ENCODE assay signal across 8 cellular contexts in the genomic region with DNA sequence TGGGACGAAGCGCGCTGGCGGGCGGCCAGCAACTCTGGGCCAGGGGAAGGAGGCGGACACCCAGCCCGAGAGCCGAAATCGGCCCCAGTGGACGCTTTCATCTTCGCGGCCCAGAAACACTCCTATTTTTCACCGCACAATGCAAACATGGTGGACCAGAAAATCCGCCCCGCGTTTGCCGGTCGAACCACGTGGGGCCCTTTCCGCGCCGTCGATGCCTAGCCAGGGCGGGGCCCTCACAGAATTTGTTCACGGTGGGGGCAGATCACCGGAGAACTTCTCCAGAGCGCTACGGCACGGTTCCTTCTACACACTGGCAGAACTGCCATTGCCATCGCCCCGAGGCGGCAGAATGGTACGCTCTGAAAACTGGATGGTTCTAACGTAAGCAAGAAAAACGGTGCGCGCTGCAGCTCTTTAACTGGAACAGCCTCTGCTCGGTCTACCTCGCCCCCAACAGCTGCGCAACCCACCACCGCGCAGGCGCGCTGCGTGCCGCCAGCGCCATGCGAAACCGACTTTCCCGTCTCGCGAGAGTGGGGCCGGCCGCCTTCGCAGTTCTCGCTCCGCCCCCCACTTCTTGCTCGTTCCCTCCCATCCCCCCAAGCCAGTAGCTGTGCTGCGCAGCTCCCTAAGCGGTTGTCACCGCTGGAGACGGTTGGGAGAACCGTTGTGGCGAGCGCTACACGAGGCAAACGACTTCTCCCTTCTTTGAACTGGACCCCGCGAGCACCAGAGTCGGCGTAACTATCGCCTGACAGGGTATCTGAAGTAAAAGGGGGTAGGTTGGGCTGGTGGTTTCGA. TPM values are rescaled to one million over a fixed set of nuclear protein-coding genes. Genes with fewer than 3 reads are reported as not detected.
DNase-seq lines count a peak whose midpoint lies in the region; FAIRE-seq and TF ChIP-seq lines count a peak whose summit lies in the region.

A gene with protein sequence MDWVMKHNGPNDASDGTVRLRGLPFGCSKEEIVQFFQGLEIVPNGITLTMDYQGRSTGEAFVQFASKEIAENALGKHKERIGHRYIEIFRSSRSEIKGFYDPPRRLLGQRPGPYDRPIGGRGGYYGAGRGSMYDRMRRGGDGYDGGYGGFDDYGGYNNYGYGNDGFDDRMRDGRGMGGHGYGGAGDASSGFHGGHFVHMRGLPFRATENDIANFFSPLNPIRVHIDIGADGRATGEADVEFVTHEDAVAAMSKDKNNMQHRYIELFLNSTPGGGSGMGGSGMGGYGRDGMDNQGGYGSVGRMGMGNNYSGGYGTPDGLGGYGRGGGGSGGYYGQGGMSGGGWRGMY (plus strand): TSS at position 610 of the 804 bp plus-strand sequence. CDS start 5,158 bp downstream, outside the sequence.

- peak within 1 kb of the TSS; percentile 60 for H3K4ac ChIP-seq in neuronal stem cell (ENCODE audit: low read length)

- WGBS in neuronal stem cell (ENCODE audit: extremely low coverage in 2 of 2, insufficient read length in 2 of 2, insufficient replicate concordance in 1 of 2), 2 donors, result no CpG with 5 or more reads among the region's 73 CpGs

- H3K9me3 Mint-ChIP-seq in HFFc6, result no peaks in the 10 kb centered on the region

- in situ Hi-C loops in SK-MEL-5 (cut with HindIII; ENCODE audit: low pct_unique_long_range_greater_than_20kb, low sequenced_read_pairs), result no loop called here

- H2AFZ ChIP-seq in neuronal stem cell (ENCODE audit: low read length), result peak within 1 kb of the TSS; percentile 93

- peak within 1 kb of the TSS; percentile 97 for H4K91ac ChIP-seq in neuronal stem cell (ENCODE audit: low read depth, low read length, poor library complexity)

- H3K23ac ChIP-seq in neuronal stem cell (ENCODE audit: low read depth, low read length, poor library complexity), result peak within 1 kb of the TSS; percentile 98

- peak within 1 kb of the TSS; percentile 92 for H2BK120ac ChIP-seq in neuronal stem cell (ENCODE audit: low read depth, low read length)

- DNase-seq in GM04504 (ENCODE audit: low read depth) (peak; percentile 93), HFFc6 (peak; percentile 93), NAMALWA (ENCODE audit: low spot score) (peak; percentile 98), SK-MEL-5 (ENCODE audit: low read depth, low spot score) (peak; percentile 95), frontal cortex (ENCODE audit: low spot score in 2 of 2) (peak; percentile 86 to 88), neuronal stem cell (ENCODE audit: low spot score) (peak; percentile 98)
- DNase-seq in activated naive CD4-positive, alpha-beta T cell treated with Interleukin-2 at 50 U/mL for 16 hours, result peak; percentile 98

- peak; percentile 25; the same call in 1 of the 2 replicates for TF ChIP-seq CTCF in HFFc6 (IDR thresholded peaks at IDR 0.05)

- peak within 1 kb of the TSS; percentile 98 for H2AK5ac ChIP-seq in neuronal stem cell (ENCODE audit: low read depth, low read length)

- H3K9ac ChIP-seq in neuronal stem cell (ENCODE audit: low read depth, low read length, poor library complexity), result peak within 1 kb of the TSS; percentile 98
- H3K9ac ChIP-seq in subcutaneous abdominal adipose tissue (ENCODE audit: low read length in 5 of 5), result peak within 1 kb of the TSS; percentile 95 to 100 (median 99)

- peaks cover 69% of the 10 kb centered on the region for H3K4me1 Mint-ChIP-seq in HFFc6 (ENCODE audit: low read depth)

- FAIRE-seq in frontal cortex (lab: Jason Lieb, UNC), result no peak

- H4K8ac ChIP-seq in neuronal stem cell (ENCODE audit: low read depth, low read length), result peak within 1 kb of the TSS; percentile 66

- peak within 1 kb of the TSS; percentile 91 for H2BK5ac ChIP-seq in neuronal stem cell (ENCODE audit: low read length)

- H3K4me3 ChIP-seq in neuronal stem cell (ENCODE audit: low read length in 2 of 2), result peak within 1 kb of the TSS; percentile 97 to 100
- peak within 1 kb of the TSS; percentile 96 to 99 (median 98) for H3K4me3 ChIP-seq in subcutaneous abdominal adipose tissue (ENCODE audit: low read depth in 1 of 5, low read length in 5 of 5)

- peaks cover 0 to 37% of the 10 kb centered on the region in 2 donors for H3K36me3 ChIP-seq in neuronal stem cell (replicated peaks in 1 of 2; ENCODE audit: control insufficient read depth in 2 of 2, insufficient read depth in 2 of 2, low read length in 2 of 2)
- H3K36me3 ChIP-seq in subcutaneous abdominal adipose tissue (ENCODE audit: control insufficient read depth in 5 of 5, insufficient read depth in 5 of 5, low read length in 5 of 5), result no peaks in the 10 kb centered on the region

- no peaks in the 10 kb centered on the region for H3K79me1 ChIP-seq in neuronal stem cell (ENCODE audit: low read depth, low read length)

- H3K27me3 Mint-ChIP-seq in HFFc6 (ENCODE audit: insufficient read depth), result peaks cover 13% of the 10 kb centered on the region

- peak within 1 kb of the TSS; percentile 98 for H3K14ac ChIP-seq in neuronal stem cell (ENCODE audit: low read length)

- peaks cover 42% of the 10 kb centered on the region for H3K36me3 Mint-ChIP-seq in HFFc6 (ENCODE audit: low read depth)

- H2BK12ac ChIP-seq in neuronal stem cell (ENCODE audit: low read length), result no peak within 1 kb of the TSS

- peaks cover 6 to 25% of the 10 kb centered on the region in 2 donors for H3K4me1 ChIP-seq in neuronal stem cell (ENCODE audit: control insufficient read depth in 2 of 2, insufficient read depth in 1 of 2, low read depth in 1 of 2, low read length in 2 of 2)
- peaks cover 12 to 71% (median 69%) of the 10 kb centered on the region in 5 donors for H3K4me1 ChIP-seq in subcutaneous abdominal adipose tissue (ENCODE audit: control insufficient read depth in 5 of 5, insufficient read depth in 5 of 5, low read length in 5 of 5)

- peak within 1 kb of the TSS; percentile 76 for H2BK15ac ChIP-seq in neuronal stem cell (ENCODE audit: low read length)

- H3K27ac Mint-ChIP-seq in HFFc6, result peak within 1 kb of the TSS; percentile 95

- H3K27ac ChIP-seq in neuronal stem cell (replicated peaks; ENCODE audit: low read length) (peak within 1 kb of the TSS; percentile 99), subcutaneous abdominal adipose tissue (ENCODE audit: low read depth, low read length) (peak within 1 kb of the TSS; percentile 98)

- H3K9me3 ChIP-seq in neuronal stem cell (replicated peaks in 1 of 2; ENCODE audit: control insufficient read depth in 2 of 2, insufficient read depth in 1 of 2, low read depth in 1 of 2, low read length in 2 of 2) (no peaks in the 10 kb centered on the region), subcutaneous abdominal adipose tissue (ENCODE audit: control insufficient read depth in 5 of 5, low read length in 5 of 5) (no peaks in the 10 kb centered on the region)

- H3K27me3 ChIP-seq in neuronal stem cell (ENCODE audit: control insufficient read depth in 3 of 3, insufficient read depth in 3 of 3, low read depth in 1 of 3, low read length in 3 of 3), result no peaks in the 10 kb centered on the region
- no peaks in the 10 kb centered on the region for H3K27me3 ChIP-seq in subcutaneous abdominal adipose tissue (ENCODE audit: control insufficient read depth in 5 of 5, insufficient read depth in 4 of 5, low read length in 5 of 5)

- peak within 1 kb of the TSS; percentile 99 for H3K18ac ChIP-seq in neuronal stem cell (ENCODE audit: low read length)

- peak within 1 kb of the TSS; percentile 93 for H3K4me3 Mint-ChIP-seq in HFFc6

- peak within 1 kb of the TSS; percentile 80 for H3K4me2 ChIP-seq in neuronal stem cell (ENCODE audit: insufficient read depth, low read length, poor library complexity, severe bottlenecking)

RNA-seq across cellular contexts. Expression of the gene that starts here (rescaled TPM):
- total RNA-seq in HFFc6 (2021; fragmentation: NEBNext Ultra II Directional; extraction: Animal tissue kit (Norgen Biotek cat#: 25700)), result 100 to 1,000 TPM; 105 to 170 (median 136) TPM
- 8.3 and 11.5 TPM in 2 replicates for total RNA-seq in SK-MEL-5 (2014; rRNA removed; shearing (Covaris generic))
- polyA plus RNA-seq in SK-MEL-5 (2015; cell fraction: cytosol; rRNA removed), result 143 and 162 TPM in 2 replicates
- polyA plus RNA-seq in SK-MEL-5 (2015; cell fraction: nucleus; rRNA removed), result 216 and 249 TPM in 2 replicates
- 40.4 TPM for total RNA-seq in frontal cortex
- polyA plus RNA-seq in neuronal stem cell (2013, experiment 1 of 2), result 341 TPM
- polyA plus RNA-seq in neuronal stem cell (2013, experiment 2 of 2), result 342 TPM

Comparison
In these comparisons a context has a peak if more than half of its experiments do, and no peak if none do; other contexts are left out.
1. Peak in every context shown above with its lines: DNase-seq, H3K4me3 ChIP-seq and H3K27ac ChIP-seq.